In the genomic region with DNA sequence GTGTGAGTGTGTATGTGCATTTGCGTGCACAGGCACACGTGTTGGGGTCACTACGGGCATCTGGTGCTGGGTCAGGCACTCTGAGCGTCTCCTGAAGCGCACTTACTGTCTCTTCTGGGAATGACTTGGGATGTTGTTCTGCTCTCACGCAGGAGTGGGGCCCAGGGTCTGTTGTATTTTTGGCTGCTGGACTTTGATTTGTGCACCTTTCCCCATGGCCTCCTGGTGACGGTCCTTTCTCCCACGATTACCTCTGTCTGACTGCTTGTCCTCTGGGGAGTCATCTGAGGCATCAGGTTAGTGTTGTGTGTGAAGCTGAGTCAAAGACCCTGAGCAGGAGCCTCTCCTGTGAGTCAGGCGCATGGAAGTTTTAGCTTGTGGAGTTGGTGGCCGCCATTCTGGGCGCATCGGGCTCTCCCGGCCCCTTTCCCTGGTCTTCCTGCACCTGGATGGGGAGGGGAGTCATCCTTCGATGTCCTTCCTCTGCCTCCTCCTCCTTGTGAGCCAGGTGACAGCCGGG, we compare ENCODE assay signal across 19 cellular contexts.
A peak's percentile ranks its signal among the peaks of the same experiment; 100 is the strongest.
DNase-seq lines count a peak whose midpoint lies in the region; ATAC-seq and TF ChIP-seq lines count a peak whose summit lies in the region.
"Had no signal": no experiment of that assay in that cellular context is flagged by ENCODE, and none has a peak within 500 bp of the region (broad histone marks: within the 10 kb centered on the region; RNA-seq: fewer than 3 reads in every experiment).

No MANE protein-coding gene starts in this region.

- H3K18ac ChIP-seq in trophoblast cell (ENCODE audit: low read length): no peak overlapping the region

- H3K14ac ChIP-seq in trophoblast cell (ENCODE audit: low read length): no peak overlapping the region

- ATAC-seq in CD4-positive, alpha-beta T cell (ENCODE audit: poor library complexity): no peak
- no peak for ATAC-seq in activated CD8-positive, alpha-beta T cell treated with anti-CD3 and anti-CD28 coated beads, Interleukin-2, amount 10 ng/mL, durations not matched to agents 7 days and 5 days
- no peak for ATAC-seq in left colon
- ATAC-seq: activated CD4-positive, alpha-beta T cell treated with anti-CD3 and anti-CD28 coated beads for 36 hours had no signal

- H4K8ac ChIP-seq in trophoblast cell (ENCODE audit: low read depth, low read length): no peak overlapping the region

- H3K27me3 ChIP-seq in CD4-positive, alpha-beta T cell (ENCODE audit: control insufficient read depth, insufficient read depth, low read length): no peaks in the 10 kb centered on the region
- no peaks in the 10 kb centered on the region for H3K27me3 ChIP-seq in hepatocyte
- H3K27me3 ChIP-seq in trophoblast cell (ENCODE audit: insufficient read depth, low read length): no peaks in the 10 kb centered on the region
- H3K27me3 ChIP-seq in H7 (ENCODE audit: control insufficient read depth, insufficient read depth, low read length): no peaks in the 10 kb centered on the region
- H3K27me3 ChIP-seq: colonic mucosa, stomach had no signal

- H3K9me2 ChIP-seq in hepatocyte (replicated peaks; ENCODE audit: insufficient read depth): no peaks in the 10 kb centered on the region

- H3K36me3 Mint-ChIP-seq in CD4-positive, alpha-beta T cell (ENCODE audit: low read depth): no peaks in the 10 kb centered on the region
- no peaks in the 10 kb centered on the region for H3K36me3 Mint-ChIP-seq in activated CD8-positive, alpha-beta T cell treated with anti-CD3 and anti-CD28 coated beads, Interleukin-2, amount 10 ng/mL, durations not matched to agents 7 days and 5 days (ENCODE audit: low read depth)

- 79% methylated on average over 15 of the region's 15 CpGs for WGBS in hepatocyte (ENCODE audit: low lambda C conversion rate, missing lambda C conversion rate)
- no CpG with 5 or more reads among the region's 15 CpGs for WGBS in trophoblast cell (ENCODE audit: extremely low coverage, insufficient coverage, insufficient read length)

- POLR2A ChIA-PET in CD4-positive, alpha-beta T cell (lab: Charles Lee): no interaction called here
- POLR2A ChIA-PET in activated CD8-positive, alpha-beta T cell treated with anti-CD3 and anti-CD28 coated beads, Interleukin-2, amount 10 ng/mL, durations not matched to agents 7 days and 5 days (lab: Charles Lee): no interaction called here

- no peak overlapping the region for H2AFZ ChIP-seq in hepatocyte
- no peak overlapping the region for H2AFZ ChIP-seq in trophoblast cell (ENCODE audit: insufficient read depth, low read length, poor library complexity)
- H2AFZ ChIP-seq: PC-9 had no signal

- CTCF ChIA-PET in CD4-positive, alpha-beta T cell (lab: Charles Lee): no interaction called here
- CTCF ChIA-PET in activated CD8-positive, alpha-beta T cell treated with anti-CD3 and anti-CD28 coated beads, Interleukin-2, amount 10 ng/mL, durations not matched to agents 7 days and 5 days (lab: Charles Lee): no interaction called here

- no peak overlapping the region for H3K23ac ChIP-seq in trophoblast cell (ENCODE audit: low read length)

- H4K20me1 ChIP-seq in hepatocyte (ENCODE audit: insufficient read depth, poor library complexity, severe bottlenecking): peaks cover 99% of the 10 kb centered on the region

- H3K4ac ChIP-seq in trophoblast cell (ENCODE audit: low read depth, low read length): peak overlapping the region; percentile 30

- peak overlapping the region; percentile 47 for H3K9ac ChIP-seq in trophoblast cell (ENCODE audit: low read length)

- peak overlapping the region; percentile 73 for H3K27ac Mint-ChIP-seq in CD4-positive, alpha-beta T cell
- H3K27ac Mint-ChIP-seq in activated CD8-positive, alpha-beta T cell treated with anti-CD3 and anti-CD28 coated beads, Interleukin-2, amount 10 ng/mL, durations not matched to agents 7 days and 5 days: peak overlapping the region; percentile 41
- H3K27ac Mint-ChIP-seq: activated naive CD4-positive, alpha-beta T cell treated with anti-CD3 and anti-CD28 coated beads for 36 hours had no signal

- no peak overlapping the region for H4K12ac ChIP-seq in trophoblast cell (ENCODE audit: low read depth, low read length)

- no peak overlapping the region for H2AK5ac ChIP-seq in trophoblast cell (ENCODE audit: low read length)

- H3K79me2 ChIP-seq in hepatocyte (peaks cover 100% of the 10 kb centered on the region), trophoblast cell (ENCODE audit: control insufficient read depth, insufficient read depth, low read length, poor library complexity) (peaks cover 15% of the 10 kb centered on the region)

- H3K9me3 ChIP-seq in CD4-positive, alpha-beta T cell (ENCODE audit: control insufficient read depth, low read length): no peaks in the 10 kb centered on the region
- H3K9me3 ChIP-seq in hepatocyte (ENCODE audit: low read depth): no peaks in the 10 kb centered on the region
- H3K9me3 ChIP-seq in trophoblast cell (ENCODE audit: insufficient read depth, low read depth, low read length): peaks cover 2% of the 10 kb centered on the region
- H3K9me3 ChIP-seq: colonic mucosa, stomach had no signal

- no peak overlapping the region for H3K27ac ChIP-seq in CD4-positive, alpha-beta T cell (ENCODE audit: low read depth, low read length)
- H3K27ac ChIP-seq in hepatocyte: no peak overlapping the region
- H3K27ac ChIP-seq in trophoblast cell (ENCODE audit: low read depth, low read length): no peak overlapping the region
- H3K27ac ChIP-seq: colonic mucosa, epithelial cell of prostate, PC-9, SK-N-MC had no signal

- H2BK12ac ChIP-seq in trophoblast cell (ENCODE audit: low read length): no peak overlapping the region

- H4K91ac ChIP-seq in trophoblast cell (ENCODE audit: low read depth, low read length): no peak overlapping the region

- peaks cover 36% of the 10 kb centered on the region for H3K4me1 ChIP-seq in hepatocyte (ENCODE audit: insufficient read depth)
- peaks cover 10 to 11% of the 10 kb centered on the region in 2 experiments for H3K4me1 ChIP-seq in trophoblast cell (ENCODE audit: control insufficient read depth in 1 of 2, insufficient read depth in 2 of 2, low read length in 2 of 2)

- no peak for DNase-seq in CD4-positive, alpha-beta T cell
- DNase-seq in activated CD8-positive, alpha-beta T cell treated with anti-CD3 and anti-CD28 coated beads, Interleukin-2, amount 10 ng/mL, durations not matched to agents 7 days and 5 days: no peak
- DNase-seq in hepatocyte (ENCODE audit: low spot score) (peak; percentile 31), trophoblast cell (peak in 1 of 2 donors; percentile 61), H7 (no peak), left colon (no peak), ureter (ENCODE audit: low spot score) (no peak), LoVo (ENCODE audit: low spot score) (no peak)
- DNase-seq: activated CD4-positive, alpha-beta T cell treated with anti-CD3 and anti-CD28 coated beads for 36 hours; activated naive CD4-positive, alpha-beta T cell treated with anti-CD3 and anti-CD28 coated beads for 36 hours; colonic mucosa; GF-D8; NCI-H1105; NCI-H748 treated with DMSO at 0.1 percent for 48 hours; PC-9; stomach; T1000 had no signal

- H2BK120ac ChIP-seq in trophoblast cell (ENCODE audit: insufficient read depth, low read length, poor library complexity): no peak overlapping the region

- intact Hi-C loops in CD4-positive, alpha-beta T cell (cut with DNase I, micrococcal nuclease): no loop called here
- intact Hi-C loops in left colon (cut with DNase I, micrococcal nuclease): no loop called here

- H3K4me2 ChIP-seq in hepatocyte: peak overlapping the region; percentile 12
- H3K4me2 ChIP-seq in trophoblast cell (ENCODE audit: low read length): no peak overlapping the region
- H3K4me2 ChIP-seq: PC-9 had no signal

- H3K36me3 ChIP-seq in hepatocyte (replicated peaks; ENCODE audit: insufficient read depth, low read depth) (no peaks in the 10 kb centered on the region), trophoblast cell (ENCODE audit: control insufficient read depth in 1 of 2, insufficient read depth in 2 of 2, low read length in 2 of 2) (no peaks in the 10 kb centered on the region), H7 (replicated peaks; ENCODE audit: control insufficient read depth, insufficient read depth, low read length) (no peaks in the 10 kb centered on the region)
- H3K36me3 ChIP-seq: colonic mucosa had no signal

- no peaks in the 10 kb centered on the region for H3K79me1 ChIP-seq in trophoblast cell (ENCODE audit: low read length)

- H3K4me3 ChIP-seq in hepatocyte (no peak overlapping the region), trophoblast cell (ENCODE audit: low read depth, low read length) (no peak overlapping the region), H7 (ENCODE audit: insufficient read depth, low read depth, low read length) (no peak overlapping the region)
- H3K4me3 ChIP-seq: colonic mucosa, PC-9, SK-N-MC, stomach had no signal

- TF ChIP-seq CTCF in CD4-positive, alpha-beta T cell (IDR thresholded peaks at IDR 0.05): no peak
- no peak for TF ChIP-seq CTCF in hepatocyte (IDR thresholded peaks at IDR 0.05; ENCODE audit: poor library complexity)

- H3K4me3 Mint-ChIP-seq in CD4-positive, alpha-beta T cell: no peak overlapping the region
- no peak overlapping the region for H3K4me3 Mint-ChIP-seq in activated CD8-positive, alpha-beta T cell treated with anti-CD3 and anti-CD28 coated beads, Interleukin-2, amount 10 ng/mL, durations not matched to agents 7 days and 5 days
- H3K4me3 Mint-ChIP-seq: activated CD4-positive, alpha-beta T cell treated with anti-CD3 and anti-CD28 coated beads for 36 hours; activated naive CD4-positive, alpha-beta T cell treated with anti-CD3 and anti-CD28 coated beads for 36 hours had no signal

- peaks cover 32% of the 10 kb centered on the region for H3K4me1 Mint-ChIP-seq in CD4-positive, alpha-beta T cell (ENCODE audit: low read depth)
- peaks cover 37% of the 10 kb centered on the region for H3K4me1 Mint-ChIP-seq in activated CD8-positive, alpha-beta T cell treated with anti-CD3 and anti-CD28 coated beads, Interleukin-2, amount 10 ng/mL, durations not matched to agents 7 days and 5 days (ENCODE audit: low read depth)

- no peaks in the 10 kb centered on the region for H3K9me3 Mint-ChIP-seq in CD4-positive, alpha-beta T cell
- no peaks in the 10 kb centered on the region for H3K9me3 Mint-ChIP-seq in activated CD8-positive, alpha-beta T cell treated with anti-CD3 and anti-CD28 coated beads, Interleukin-2, amount 10 ng/mL, durations not matched to agents 7 days and 5 days (ENCODE audit: insufficient read depth)
- H3K9me3 Mint-ChIP-seq: activated naive CD4-positive, alpha-beta T cell treated with anti-CD3 and anti-CD28 coated beads for 36 hours had no signal

- H3K27me3 Mint-ChIP-seq in CD4-positive, alpha-beta T cell: no peaks in the 10 kb centered on the region
- peaks cover 17% of the 10 kb centered on the region for H3K27me3 Mint-ChIP-seq in activated CD8-positive, alpha-beta T cell treated with anti-CD3 and anti-CD28 coated beads, Interleukin-2, amount 10 ng/mL, durations not matched to agents 7 days and 5 days (ENCODE audit: low read depth)

- H2BK5ac ChIP-seq in trophoblast cell (ENCODE audit: low read depth, low read length, poor library complexity): no peak overlapping the region
